1 cellular context compared by ENCODE assay signal in genomic region chr12:10497602-10498001, GRCh38.
TF ChIP-seq lines count a peak whose summit lies in the region.

No MANE protein-coding gene starts in this region.

TF ChIP-seq in GM12878, 131 proteins besides CTCF, POLR2A, EP300 and RAD21 (continued from another document):
- no peak for TF ChIP-seq REST (IDR thresholded peaks at IDR 0.05; ENCODE audit: low read depth, low read length)
- no peak for TF ChIP-seq BRCA1 (IDR thresholded peaks at IDR 0.05; ENCODE audit: low read depth, low read length)
- TF ChIP-seq ATF7 (IDR thresholded peaks at IDR 0.05; ENCODE audit: low read depth) = no peak
- TF ChIP-seq FOXM1 (IDR thresholded peaks at IDR 0.05; ENCODE audit: low read depth, low read length) = no peak
- no peak for TF ChIP-seq JUNB (IDR thresholded peaks at IDR 0.05)
- TF ChIP-seq BCL3 (IDR thresholded peaks at IDR 0.05; ENCODE audit: borderline replicate concordance, insufficient read depth, low read depth, low read length, poor library complexity, severe bottlenecking) = no peak
